18 cellular contexts compared by ENCODE assay signal in genomic region chrX:74557378-74557777, GRCh38. TPM values are rescaled to one million over a fixed set of nuclear protein-coding genes. Genes with fewer than 3 reads are reported as not detected.
A peak's percentile ranks its signal among the peaks of the same experiment; 100 is the strongest.
DNase-seq lines count a peak whose midpoint lies in the region; ATAC-seq and TF ChIP-seq lines count a peak whose summit lies in the region.
"Had no signal": no experiment of that assay in that cellular context is flagged by ENCODE, and none has a peak within 500 bp of the region (broad histone marks: within the 10 kb centered on the region; RNA-seq: fewer than 3 reads in every experiment).

No MANE protein-coding gene starts in this region.

- no peak overlapping the region for H3K27ac ChIP-seq in tibial nerve
- H3K27ac ChIP-seq: 22Rv1; A549; BLaER1 treated with 17β-estradiol and CSF1 and Interleukin-3, amounts not matched to agents 10 nM and 100 nM; C4-2B had no signal

- no peaks in the 10 kb centered on the region for H3K36me3 Mint-ChIP-seq in activated T-cell treated with anti-CD3 and anti-CD28 coated beads, Interleukin-2, amount 50 U/mL, for 72 hours (ENCODE audit: insufficient read depth in 2 of 2)
- H3K36me3 Mint-ChIP-seq in nephron progenitor cell (ENCODE audit: low read depth) (no peaks in the 10 kb centered on the region), type B pancreatic cell (no peaks in the 10 kb centered on the region)
- H3K36me3 Mint-ChIP-seq: CD8-positive, alpha-beta T cell had no signal

- ATAC-seq in activated T-cell treated with anti-CD3 and anti-CD28 coated beads, Interleukin-2, amount 50 U/mL, for 72 hours (replicated peaks in 1 of 2) = peak; percentile 58 to 61
- ATAC-seq: A549; CD8-positive, alpha-beta T cell had no signal

- H3K27ac Mint-ChIP-seq in activated T-cell treated with anti-CD3 and anti-CD28 coated beads, Interleukin-2, amount 50 U/mL, for 72 hours = no peak overlapping the region
- H3K27ac Mint-ChIP-seq in nephron progenitor cell (peak overlapping the region; percentile 23), type B pancreatic cell (peak overlapping the region; percentile 83)
- H3K27ac Mint-ChIP-seq: B cell; CD4-positive, alpha-beta T cell; CD8-positive, alpha-beta T cell had no signal

- H3K27me3 ChIP-seq in tibial nerve = peaks cover 0 to 24% of the 10 kb centered on the region in 2 donors

- WGBS in tibial nerve, 2 donors = 69 to 100% methylated on average over 2 of the region's 2 CpGs

- TF ChIP-seq EP300 in tibial nerve (IDR thresholded peaks at IDR 0.05) = no peak

- no peak for TF ChIP-seq POLR2A in tibial nerve (IDR thresholded peaks at IDR 0.05)

- no peaks in the 10 kb centered on the region for H3K9me3 ChIP-seq in tibial nerve
- H3K9me3 ChIP-seq: A549; BLaER1 treated with 17β-estradiol and CSF1 and Interleukin-3, amounts not matched to agents 10 nM and 100 nM; Caco-2 had no signal

- no peaks in the 10 kb centered on the region for H3K9me3 Mint-ChIP-seq in activated T-cell treated with anti-CD3 and anti-CD28 coated beads, Interleukin-2, amount 50 U/mL, for 72 hours
- H3K9me3 Mint-ChIP-seq in nephron progenitor cell (peaks cover 36% of the 10 kb centered on the region), type B pancreatic cell (peaks cover 9% of the 10 kb centered on the region)
- H3K9me3 Mint-ChIP-seq: CD4-positive, alpha-beta T cell; CD8-positive, alpha-beta T cell had no signal

- H3K27me3 Mint-ChIP-seq in activated T-cell treated with anti-CD3 and anti-CD28 coated beads, Interleukin-2, amount 50 U/mL, for 72 hours (ENCODE audit: low read depth) = peaks cover 16% of the 10 kb centered on the region
- H3K27me3 Mint-ChIP-seq in nephron progenitor cell (ENCODE audit: low read depth, poor library complexity) = peaks cover 9% of the 10 kb centered on the region
- H3K27me3 Mint-ChIP-seq in type B pancreatic cell = no peaks in the 10 kb centered on the region
- H3K27me3 Mint-ChIP-seq: B cell; CD4-positive, alpha-beta T cell had no signal

- H3K36me3 ChIP-seq in tibial nerve = no peaks in the 10 kb centered on the region
- H3K36me3 ChIP-seq: BLaER1 treated with 17β-estradiol and CSF1 and Interleukin-3, amounts not matched to agents 10 nM and 100 nM had no signal

- DNase-seq in activated T-cell treated with anti-CD3 and anti-CD28 coated beads, Interleukin-2, amount 50 U/mL, for 72 hours = no peak
- DNase-seq in activated T-cell treated with anti-CD3 and anti-CD28 coated beads for 4 hours (no peak), nephron progenitor cell (no peak), type B pancreatic cell (ENCODE audit: extremely low spot score, unreplicated experiment) (no peak), tibial nerve (ENCODE audit: low spot score in 2 of 2) (no peak), kidney glomerular epithelial cell (lab: John Stamatoyannopoulos, UW) (no peak)
- DNase-seq: AML-193; Caco-2; Calu3; CD4-positive, alpha-beta T cell; CD8-positive, alpha-beta T cell; DMS79 treated with DMSO at 0.1 percent for 48 hours; GF-D8 had no signal

- no peaks in the 10 kb centered on the region for H3K4me1 ChIP-seq in tibial nerve
- H3K4me1 ChIP-seq: A549; BLaER1 treated with 17β-estradiol and CSF1 and Interleukin-3, amounts not matched to agents 10 nM and 100 nM; Caco-2 had no signal

- H3K4me1 Mint-ChIP-seq in activated T-cell treated with anti-CD3 and anti-CD28 coated beads, Interleukin-2, amount 50 U/mL, for 72 hours (ENCODE audit: low read depth) = no peaks in the 10 kb centered on the region
- H3K4me1 Mint-ChIP-seq in nephron progenitor cell (no peaks in the 10 kb centered on the region), type B pancreatic cell (ENCODE audit: unreplicated experiment) (no peaks in the 10 kb centered on the region)
- H3K4me1 Mint-ChIP-seq: B cell had no signal

- TF ChIP-seq CTCF in nephron progenitor cell (IDR thresholded peaks at IDR 0.05) (no peak), type B pancreatic cell (conservative IDR thresholded peaks at IDR 0.05) (no peak), tibial nerve (IDR thresholded peaks at IDR 0.05) (no peak)

- H3K4me3 Mint-ChIP-seq in activated T-cell treated with anti-CD3 and anti-CD28 coated beads, Interleukin-2, amount 50 U/mL, for 72 hours = no peak overlapping the region
- no peak overlapping the region for H3K4me3 Mint-ChIP-seq in nephron progenitor cell
- no peak overlapping the region for H3K4me3 Mint-ChIP-seq in type B pancreatic cell
- H3K4me3 Mint-ChIP-seq: B cell; CD4-positive, alpha-beta T cell; CD8-positive, alpha-beta T cell had no signal

- H3K4me3 ChIP-seq in tibial nerve = no peak overlapping the region
- H3K4me3 ChIP-seq: A549; BLaER1 treated with 17β-estradiol and CSF1 and Interleukin-3, amounts not matched to agents 10 nM and 100 nM had no signal

RNA-seq across cellular contexts. Expression of gene RLIM, which starts 57.0 kb away (rescaled TPM):
- total RNA-seq in activated T-cell treated with anti-CD3 and anti-CD28 coated beads, Interleukin-2, amount 50 U/mL, for 72 hours = 10 to 100 TPM; 29.9 to 35.0 TPM
- total RNA-seq in type B pancreatic cell (ENCODE audit: low replicate concordance) (40.3 and 42.3 TPM in 2 replicates), tibial nerve (10 to 100 TPM; 28.5 to 37.1 (median 31.8) TPM)
